Comparison of ENCODE assay signal across 8 cellular contexts in genomic region chr5:138752341-138752950, GRCh38. TPM values are rescaled to one million over a fixed set of nuclear protein-coding genes. Genes with fewer than 3 reads are reported as not detected.
DNase-seq lines count a peak whose midpoint lies in the region; ATAC-seq and TF ChIP-seq lines count a peak whose summit lies in the region.

No MANE protein-coding gene starts in this region.

- peak overlapping the region; percentile 90 for H3K4me3 ChIP-seq in AG04449 (ENCODE audit: low read depth, low read length)
- H3K4me3 ChIP-seq in GM23338: peak overlapping the region; percentile 91
- H3K4me3 ChIP-seq in WI38 (ENCODE audit: low read depth, low read length): peak overlapping the region; percentile 92

- TF ChIP-seq CTCF in AG04449 (IDR thresholded peaks at IDR 0.05; ENCODE audit: insufficient read depth, low read length, missing control alignments): peak; percentile 23
- peak; percentile 21 to 61; a peak in 3 of 4 replicates for TF ChIP-seq CTCF in GM23338 (conservative IDR thresholded peaks at IDR 0.05; ENCODE audit: low read depth in 2 of 2)
- TF ChIP-seq CTCF in WI38 (IDR thresholded peaks at IDR 0.05; ENCODE audit: low read depth, low read length): no peak
- TF ChIP-seq CTCF in foreskin keratinocyte (conservative IDR thresholded peaks at IDR 0.05): no peak

- H3K27me3 ChIP-seq in GM23338 (ENCODE audit: insufficient read depth): no peaks in the 10 kb centered on the region
- H3K27me3 ChIP-seq in foreskin keratinocyte: no peaks in the 10 kb centered on the region

- peaks cover 4% of the 10 kb centered on the region; the same call in 1 of the 2 replicates for H3K36me3 ChIP-seq in GM23338 (ENCODE audit: insufficient read depth)

- peaks cover 27% of the 10 kb centered on the region for H3K4me1 Mint-ChIP-seq in GM23338

- peak overlapping the region; percentile 94 for H2AFZ ChIP-seq in GM23338

- POLR2A ChIA-PET in AG04449 (lab: Yijun Ruan, JAX): interaction anchor here (0.5 to 1.4 kb wide), 2 partner anchors 10 to 81 kb away, joined by 3 to 5 read pairs; no protein-coding TSS in a partner anchor

- H3K4me1 ChIP-seq in GM23338 (ENCODE audit: insufficient read depth) (peaks cover 27% of the 10 kb centered on the region), foreskin keratinocyte (no peaks in the 10 kb centered on the region)

- H3K9me3 Mint-ChIP-seq in GM23338: peaks cover 12% of the 10 kb centered on the region

- H3K4me3 Mint-ChIP-seq in GM23338: peak overlapping the region; percentile 83

- DNase-seq in AG04449 (ENCODE audit: low read depth, low spot score) (no peak), GM23338 (ENCODE audit: low spot score) (peak; percentile 72), foreskin keratinocyte (peak in 1 of 2 donors; percentile 17), retina (peak; percentile 32)
- DNase-seq in activated effector memory CD4-positive, alpha-beta T cell treated with Interleukin-2 at 50 U/mL for 16 hours: no peak
- DNase-seq in stimulated activated CD4-positive, alpha-beta T cell treated with anti-CD3 and anti-CD28 coated beads, Interleukin-2, amount 100 ng/mL, for 24 hours: no peak

- ATAC-seq in GM23338 (peak; percentile 43), foreskin keratinocyte (peak; percentile 17), HG02885 (IDR thresholded peaks at IDR 0.05; ENCODE audit: poor library complexity, unreplicated experiment) (no peak)

- peaks cover 37% of the 10 kb centered on the region for H3K79me2 ChIP-seq in GM23338 (replicated peaks; ENCODE audit: insufficient read depth)

- H3K9me2 ChIP-seq in GM23338 (ENCODE audit: insufficient read depth): no peaks in the 10 kb centered on the region

- H3K4me2 ChIP-seq in GM23338: peak overlapping the region; percentile 88

- 0 out of 2 replicates have a peak, but pooled peaks cover 10% of the 10 kb centered on the region for H3F3A ChIP-seq in GM23338 (replicated peaks; ENCODE audit: low read depth)

- H3K27me3 Mint-ChIP-seq in GM23338 (ENCODE audit: insufficient read depth, low read depth, poor library complexity): peaks cover 9% of the 10 kb centered on the region

- H3K27ac Mint-ChIP-seq in GM23338: peak overlapping the region; percentile 97

- peaks cover 27% of the 10 kb centered on the region for H3K36me3 Mint-ChIP-seq in GM23338 (ENCODE audit: low read depth)

- peaks cover 12% of the 10 kb centered on the region for H4K20me1 ChIP-seq in GM23338 (replicated peaks; ENCODE audit: insufficient read depth)

- peak overlapping the region; percentile 98 for H3K27ac ChIP-seq in GM23338 (ENCODE audit: low read depth)
- peak overlapping the region; percentile 99 for H3K27ac ChIP-seq in foreskin keratinocyte

- CTCF ChIA-PET in AG04449 (lab: Yijun Ruan, JAX): interaction anchor here (0.8 to 1.0 kb wide), 2 partner anchors 37 to 510 kb away, joined by 3 to 4 read pairs; no protein-coding TSS in a partner anchor

TF ChIP-seq in GM23338, 12 proteins besides CTCF, POLR2A, EP300 and RAD21 (continues in another document):
- no peak for TF ChIP-seq ZNF331 (CRISPR knock-in tag; IDR thresholded peaks at IDR 0.05; ENCODE audit: low read depth)
- no peak for TF ChIP-seq EZH2phosphoT487 (IDR thresholded peaks at IDR 0.05; ENCODE audit: unreplicated experiment)
- TF ChIP-seq JUNB (IDR thresholded peaks at IDR 0.05; ENCODE audit: unreplicated experiment): no peak
- TF ChIP-seq REST (IDR thresholded peaks at IDR 0.05; ENCODE audit: unreplicated experiment): no peak
- TF ChIP-seq ETS1 (IDR thresholded peaks at IDR 0.05): no peak
- no peak for TF ChIP-seq NANOG (IDR thresholded peaks at IDR 0.05; ENCODE audit: borderline replicate concordance)
- no peak for TF ChIP-seq ZNF114 (CRISPR knock-in tag; IDR thresholded peaks at IDR 0.05)
- TF ChIP-seq STAT1 (IDR thresholded peaks at IDR 0.05; ENCODE audit: unreplicated experiment): no peak
- TF ChIP-seq POLR2AphosphoS5 (IDR thresholded peaks at IDR 0.05; ENCODE audit: low read depth): no peak; the same call in 1 of the 2 replicates

RNA-seq across cellular contexts. Expression of gene CTNNA1, which starts 0.8 kb away (rescaled TPM):
- 292 and 348 TPM in 2 replicates for total RNA-seq in GM23338 (2014; rRNA removed; shearing (Covaris generic))
- polyA plus RNA-seq in GM23338 (2016; fragmentation: Nextera tagmentation; extraction: Ambion mirVana) (111 and 116 TPM in 2 replicates), foreskin keratinocyte (146 and 149 TPM in 2 replicates)
- 250 and 266 TPM in 2 replicates for total RNA-seq in foreskin keratinocyte

Comparison
In these comparisons a context has a peak if more than half of its experiments do, and no peak if none do; other contexts are left out.
1. DNase-seq: peak in GM23338 (single experiment) and retina (single experiment); none in AG04449 (single experiment), activated effector memory CD4-positive, alpha-beta T cell treated with Interleukin-2 at 50 U/mL for 16 hours (single experiment) and stimulated activated CD4-positive, alpha-beta T cell treated with anti-CD3 and anti-CD28 coated beads, Interleukin-2, amount 100 ng/mL, for 24 hours (0 of 2).
2. CTCF ChIP-seq: peak in AG04449 (single experiment) and GM23338 (2 of 2); none in WI38 (single experiment) and foreskin keratinocyte (single experiment).
3. Peak in every context shown above with its lines, with median percentiles within 50 percentile points of each other: H3K4me3 ChIP-seq.